In the genomic region with DNA sequence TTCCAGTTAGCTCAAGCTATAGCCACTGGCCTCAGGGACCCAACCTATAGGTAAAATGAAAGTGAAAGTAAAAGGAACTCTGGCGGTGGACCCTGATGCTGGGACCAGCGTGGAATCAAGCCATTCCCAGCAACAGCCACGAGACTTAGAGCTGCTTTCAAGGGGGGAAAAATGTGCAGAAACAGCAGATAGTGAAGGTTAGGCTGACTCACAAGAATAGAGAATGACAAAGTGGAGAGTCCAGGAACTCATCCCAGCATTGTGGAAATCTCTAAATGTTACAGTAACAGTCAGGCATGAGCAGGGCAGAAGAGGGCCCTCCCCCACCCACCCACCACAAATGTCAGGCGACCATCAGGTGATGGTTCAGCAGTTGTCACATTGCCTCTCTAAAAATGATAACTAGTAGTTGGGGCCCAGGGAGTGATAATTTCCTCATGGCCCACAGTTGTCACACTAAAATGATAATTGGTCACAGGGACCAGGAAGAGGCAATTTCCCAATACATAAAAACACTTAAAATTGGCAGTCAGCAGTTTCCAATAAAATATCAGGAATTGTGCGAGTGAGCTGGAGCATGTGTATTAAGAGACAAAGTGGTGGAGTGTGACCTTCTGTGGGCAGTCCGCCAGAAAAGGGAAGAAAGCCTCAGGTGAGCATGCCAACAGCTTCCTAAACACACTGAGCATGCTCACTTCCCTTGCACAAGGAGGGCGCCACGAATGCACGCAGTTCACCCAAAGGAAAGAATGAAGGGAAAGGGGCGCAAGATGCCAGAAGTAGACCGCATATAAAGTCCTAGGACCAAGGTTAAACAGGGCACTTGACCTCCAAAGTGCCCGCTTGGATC, we compare ENCODE assay signal across 8 cellular contexts.
DNase-seq lines count a peak whose midpoint lies in the region; ATAC-seq and TF ChIP-seq lines count a peak whose summit lies in the region.

No MANE protein-coding gene starts in this region.

- no peaks in the 10 kb centered on the region for H3K27me3 ChIP-seq in brain microvascular endothelial cell (replicated peaks)
- H3K27me3 ChIP-seq in H7 (ENCODE audit: control insufficient read depth, insufficient read depth, low read length) = no peaks in the 10 kb centered on the region

- H3K4me1 Mint-ChIP-seq in activated naive CD4-positive, alpha-beta T cell treated with anti-CD3 and anti-CD28 coated beads, Interleukin-2, amount 10 ng/mL, durations not matched to agents 7 days and 5 days = peaks cover 12% of the 10 kb centered on the region
- peaks cover 7 to 8% of the 10 kb centered on the region in 2 donors for H3K4me1 Mint-ChIP-seq in natural killer cell treated with Interleukin-12 subunit alpha and Interleukin-12 subunit beta and Interleukin-15 and Interleukin-18, amount 100 ng/mL, for 72 hours (ENCODE audit: low read depth in 2 of 2)

- peak overlapping the region; percentile 34 for H3K4me3 Mint-ChIP-seq in activated naive CD4-positive, alpha-beta T cell treated with anti-CD3 and anti-CD28 coated beads, Interleukin-2, amount 10 ng/mL, durations not matched to agents 7 days and 5 days
- H3K4me3 Mint-ChIP-seq in natural killer cell treated with Interleukin-12 subunit alpha and Interleukin-12 subunit beta and Interleukin-15 and Interleukin-18, amount 100 ng/mL, for 72 hours = peak overlapping the region; percentile 58

- H3K27me3 Mint-ChIP-seq in activated naive CD4-positive, alpha-beta T cell treated with anti-CD3 and anti-CD28 coated beads, Interleukin-2, amount 10 ng/mL, durations not matched to agents 7 days and 5 days = no peaks in the 10 kb centered on the region
- H3K27me3 Mint-ChIP-seq in natural killer cell treated with Interleukin-12 subunit alpha and Interleukin-12 subunit beta and Interleukin-15 and Interleukin-18, amount 100 ng/mL, for 72 hours = no peaks in the 10 kb centered on the region

- DNase-seq in activated naive CD4-positive, alpha-beta T cell treated with anti-CD3 and anti-CD28 coated beads, Interleukin-2, amount 10 ng/mL, durations not matched to agents 7 days and 5 days = no peak
- no peak for DNase-seq in activated naive CD4-positive, alpha-beta T cell (lab: John Stamatoyannopoulos, UW)
- DNase-seq in NCI-H460 (ENCODE audit: extremely low read depth, low read depth) (peak; percentile 1), brain microvascular endothelial cell (peak; percentile 32), caudate nucleus (lab: John Stamatoyannopoulos, UW) (no peak), H7 (no peak), NCI-H1930 (lab: John Stamatoyannopoulos, UW) (no peak)
- DNase-seq in natural killer cell treated with Interleukin-12 subunit alpha and Interleukin-12 subunit beta and Interleukin-15 and Interleukin-18, amount 100 ng/mL, for 72 hours (ENCODE audit: low spot score) = no peak

- H3K36me3 ChIP-seq in brain microvascular endothelial cell (replicated peaks) = no peaks in the 10 kb centered on the region
- H3K36me3 ChIP-seq in H7 (replicated peaks; ENCODE audit: control insufficient read depth, insufficient read depth, low read length) = no peaks in the 10 kb centered on the region

- H3K27ac ChIP-seq in brain microvascular endothelial cell (peak overlapping the region; percentile 51), caudate nucleus (ENCODE audit: low read depth, low read length) (no peak overlapping the region)

- CTCF ChIA-PET in activated naive CD4-positive, alpha-beta T cell treated with anti-CD3 and anti-CD28 coated beads, Interleukin-2, amount 10 ng/mL, durations not matched to agents 7 days and 5 days (lab: Charles Lee) = interaction anchor here (0.6 kb wide), 1 partner anchor 29 kb away, joined by 3 read pairs; no protein-coding TSS in a partner anchor

- TF ChIP-seq CTCF in brain microvascular endothelial cell (IDR thresholded peaks at IDR 0.05; ENCODE audit: low read depth, low read length, missing control alignments) = no peak

- H3K4me3 ChIP-seq in brain microvascular endothelial cell (ENCODE audit: low read depth, low read length) (no peak overlapping the region), H7 (ENCODE audit: insufficient read depth, low read depth, low read length) (no peak overlapping the region)

- no peaks in the 10 kb centered on the region for H3K36me3 Mint-ChIP-seq in activated naive CD4-positive, alpha-beta T cell treated with anti-CD3 and anti-CD28 coated beads, Interleukin-2, amount 10 ng/mL, durations not matched to agents 7 days and 5 days
- H3K36me3 Mint-ChIP-seq in natural killer cell treated with Interleukin-12 subunit alpha and Interleukin-12 subunit beta and Interleukin-15 and Interleukin-18, amount 100 ng/mL, for 72 hours = no peaks in the 10 kb centered on the region

- peak overlapping the region; percentile 58 for H3K27ac Mint-ChIP-seq in activated naive CD4-positive, alpha-beta T cell treated with anti-CD3 and anti-CD28 coated beads, Interleukin-2, amount 10 ng/mL, durations not matched to agents 7 days and 5 days
- H3K27ac Mint-ChIP-seq in natural killer cell treated with Interleukin-12 subunit alpha and Interleukin-12 subunit beta and Interleukin-15 and Interleukin-18, amount 100 ng/mL, for 72 hours = peak overlapping the region; percentile 25 to 47

- no peaks in the 10 kb centered on the region for H3K9me3 Mint-ChIP-seq in activated naive CD4-positive, alpha-beta T cell treated with anti-CD3 and anti-CD28 coated beads, Interleukin-2, amount 10 ng/mL, durations not matched to agents 7 days and 5 days
- H3K9me3 Mint-ChIP-seq in natural killer cell treated with Interleukin-12 subunit alpha and Interleukin-12 subunit beta and Interleukin-15 and Interleukin-18, amount 100 ng/mL, for 72 hours = no peaks in the 10 kb centered on the region

- peak; percentile 54 to 61 for ATAC-seq in natural killer cell treated with Interleukin-12 subunit alpha and Interleukin-12 subunit beta and Interleukin-15 and Interleukin-18, amount 100 ng/mL, for 72 hours

- in situ Hi-C loops in brain microvascular endothelial cell (cut with HindIII; ENCODE audit: low pct_ligation_motif_present, low sequenced_read_pairs) = no loop called here

Comparison
In these comparisons a context has a peak if more than half of its experiments do, and no peak if none do; other contexts are left out.
1. DNase-seq: peak in NCI-H460 (single experiment) and brain microvascular endothelial cell (single experiment); none in activated naive CD4-positive, alpha-beta T cell treated with anti-CD3 and anti-CD28 coated beads, Interleukin-2, amount 10 ng/mL, durations not matched to agents 7 days and 5 days (single experiment), activated naive CD4-positive, alpha-beta T cell (0 of 4), natural killer cell treated with Interleukin-12 subunit alpha and Interleukin-12 subunit beta and Interleukin-15 and Interleukin-18, amount 100 ng/mL, for 72 hours (single experiment), caudate nucleus (0 of 61), H7 (single experiment) and NCI-H1930 (0 of 2).